Comparison of ENCODE assay signal across 8 cellular contexts in genomic region chr12:92141585-92142244, GRCh38. TPM values are rescaled to one million over a fixed set of nuclear protein-coding genes. Genes with fewer than 3 reads are reported as not detected.
A peak's percentile ranks its signal among the peaks of the same experiment; 100 is the strongest.
DNase-seq lines count a peak whose midpoint lies in the region; ATAC-seq, FAIRE-seq and TF ChIP-seq lines count a peak whose summit lies in the region.

No MANE protein-coding gene starts in this region.

- H3K4me2 ChIP-seq in OCI-LY3 (ENCODE audit: low read length) = peak overlapping the region; percentile 93

- H3K4me1 ChIP-seq in OCI-LY3 (ENCODE audit: low read length) = peaks cover 34% of the 10 kb centered on the region

- peaks cover 98% of the 10 kb centered on the region for H3K79me2 ChIP-seq in OCI-LY3 (ENCODE audit: low read length)

- H3K27me3 ChIP-seq in OCI-LY3 (ENCODE audit: low read depth, low read length) = no peaks in the 10 kb centered on the region

- peak overlapping the region; percentile 90 for H3K4me3 Mint-ChIP-seq in progenitor cell of endocrine pancreas (ENCODE audit: low read depth)

- H3K4me1 Mint-ChIP-seq in progenitor cell of endocrine pancreas (ENCODE audit: low read depth) = peaks cover 42% of the 10 kb centered on the region

- peaks cover 86% of the 10 kb centered on the region for H4K20me1 ChIP-seq in OCI-LY3 (ENCODE audit: insufficient read depth, low read length)

- H3K27ac ChIP-seq in OCI-LY3 (ENCODE audit: low read length) = peak overlapping the region; percentile 86

- H2AFZ ChIP-seq in OCI-LY3 (ENCODE audit: low read depth, low read length) = no peak overlapping the region

- peaks cover 53% of the 10 kb centered on the region for H3K36me3 Mint-ChIP-seq in progenitor cell of endocrine pancreas (ENCODE audit: insufficient read depth)

- TF ChIP-seq CTCF in OCI-LY3 (IDR thresholded peaks at IDR 0.05; ENCODE audit: low read depth, low read length) (no peak), epithelial cell of esophagus (IDR thresholded peaks at IDR 0.05; ENCODE audit: insufficient read depth, low read depth, low read length, missing control alignments) (no peak), progenitor cell of endocrine pancreas (IDR thresholded peaks at IDR 0.05; ENCODE audit: unreplicated experiment) (no peak)

- peaks cover 75% of the 10 kb centered on the region for H3K36me3 ChIP-seq in OCI-LY3 (replicated peaks; ENCODE audit: low read depth, low read length)

- H3K27ac Mint-ChIP-seq in progenitor cell of endocrine pancreas = peak overlapping the region; percentile 84

- H3K9ac ChIP-seq in OCI-LY3 (ENCODE audit: low read length) = peak overlapping the region; percentile 96

- no peak for ATAC-seq in GM21786 (IDR thresholded peaks at IDR 0.05; ENCODE audit: unreplicated experiment)
- ATAC-seq in GM18868 (IDR thresholded peaks at IDR 0.05; ENCODE audit: unreplicated experiment) = no peak

- no peaks in the 10 kb centered on the region for H3K9me3 Mint-ChIP-seq in progenitor cell of endocrine pancreas (ENCODE audit: low read depth)

- DNase-seq in GM18507 (ENCODE audit: extremely low spot score, insufficient read length, low read depth) (no peak), epithelial cell of esophagus (ENCODE audit: low read depth) (peak; percentile 47), progenitor cell of endocrine pancreas (ENCODE audit: low spot score, unreplicated experiment) (no peak), T-helper 9 cell (no peak)
- DNase-seq in NK-92 treated with Interleukin-12 subunit alpha and Interleukin-12 subunit beta, amount 100 ng/mL, for 24 hours (lab: John Stamatoyannopoulos, UW) = no peak

- FAIRE-seq in GM18507 (lab: Jason Lieb, UNC) = peak; percentile 72

- no peaks in the 10 kb centered on the region for H3K9me3 ChIP-seq in OCI-LY3 (ENCODE audit: insufficient read depth, low read length)

- H3K4me3 ChIP-seq in OCI-LY3 (ENCODE audit: low read length) (peak overlapping the region; percentile 96), epithelial cell of esophagus (ENCODE audit: low read length) (peak overlapping the region; percentile 82)

- H3K27me3 Mint-ChIP-seq in progenitor cell of endocrine pancreas = no peaks in the 10 kb centered on the region

RNA-seq across cellular contexts. Expression of gene BTG1, which starts 3.9 kb away (rescaled TPM):
- total RNA-seq in progenitor cell of endocrine pancreas = 162 and 164 TPM in 2 replicates
